Comparison of ENCODE assay signal across 27 cellular contexts in the genomic region with DNA sequence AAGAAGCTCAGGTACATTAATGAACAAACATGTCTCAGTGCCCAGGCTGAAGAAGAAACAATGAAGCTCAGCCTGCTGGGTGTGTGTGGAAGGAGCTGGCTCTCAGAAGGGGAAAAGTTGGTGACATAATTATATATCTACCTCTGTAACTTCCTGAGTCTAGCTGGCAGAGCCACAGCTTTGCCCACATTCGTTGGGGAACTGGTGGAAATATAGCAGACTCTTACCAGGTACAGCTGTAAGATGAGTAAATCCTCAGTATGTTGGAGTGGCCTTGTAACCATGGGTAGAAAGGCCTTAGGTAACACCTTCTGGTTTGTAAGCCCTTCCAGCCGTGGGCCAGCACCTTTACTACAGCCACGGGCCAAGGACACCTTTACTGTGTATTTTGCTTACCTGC. TPM values are rescaled to one million over a fixed set of nuclear protein-coding genes. Genes with fewer than 3 reads are reported as not detected.
DNase-seq lines count a peak whose midpoint lies in the region; ATAC-seq, FAIRE-seq and TF ChIP-seq lines count a peak whose summit lies in the region.
"Had no signal": no experiment of that assay in that cellular context is flagged by ENCODE, and none has a peak within 500 bp of the region (broad histone marks: within the 10 kb centered on the region; RNA-seq: fewer than 3 reads in every experiment).

No MANE protein-coding gene starts in this region.

- peak overlapping the region; percentile 64 for H3K4me2 ChIP-seq in A549

- H3K4me1 ChIP-seq in A549 (peaks cover 55% of the 10 kb centered on the region), adipocyte (ENCODE audit: control insufficient read depth, insufficient read depth, low read length) (peaks cover 49% of the 10 kb centered on the region), mucosa of descending colon (ENCODE audit: low read depth) (no peaks in the 10 kb centered on the region)

- no peaks in the 10 kb centered on the region for H3K27me3 ChIP-seq in HL-60 (ENCODE audit: insufficient read depth, poor library complexity, severe bottlenecking)
- no peaks in the 10 kb centered on the region for H3K27me3 ChIP-seq in adipocyte (replicated peaks; ENCODE audit: control insufficient read depth, insufficient read depth, low read length)
- H3K27me3 ChIP-seq: tibial artery had no signal

- CTCF ChIA-PET in A549 (lab: Yijun Ruan, JAX), result interaction anchor here (1.0 to 1.4 kb wide), 2 partner anchors 24 to 67 kb away, joined by 3 read pairs; no protein-coding TSS in a partner anchor

- intact Hi-C loops in mucosa of descending colon (cut with DNase I, micrococcal nuclease), result no loop called here

- no peak for TF ChIP-seq EP300 in A549 (IDR thresholded peaks at IDR 0.05)

- 65% methylated on average over 3 of the region's 3 CpGs for WGBS in A549 (ENCODE audit: missing lambda C conversion rate)

- ATAC-seq in A549 (no peak), mucosa of descending colon (peak; percentile 14), GM18858 (IDR thresholded peaks at IDR 0.05; ENCODE audit: unreplicated experiment) (no peak), HG03095 (IDR thresholded peaks at IDR 0.05; ENCODE audit: unreplicated experiment) (no peak)

- POLR2A ChIA-PET in A549 (lab: Yijun Ruan, JAX), result interaction anchor here (5.3 kb wide), 1 partner anchor 30 kb away, joined by 38 read pairs; a partner anchor contains a TSS

- no peak for TF ChIP-seq RAD21 in A549 (conservative IDR thresholded peaks at IDR 0.05 in 1 of 2, IDR thresholded peaks at IDR 0.05 in 1 of 2)

- no peak for FAIRE-seq in A549 (lab: Jason Lieb, UNC)
- FAIRE-seq: GM12891 had no signal

- DNase-seq in A549 (ENCODE audit: low read depth in 1 of 2, low spot score in 1 of 2), result no peak
- DNase-seq in HL-60 (ENCODE audit: low read depth in 1 of 2, low spot score in 1 of 2), result peak; percentile 77 to 80
- DNase-seq in adipocyte (ENCODE audit: low read depth), result no peak
- no peak for DNase-seq in mucosa of descending colon
- DNase-seq in NCI-H187 treated with DMSO at 0.1 percent for 48 hours (lab: John Stamatoyannopoulos, UW), result no peak
- no peak for DNase-seq in activated gamma-delta T cell treated with Interleukin-2 at 50 U/mL for 16 hours
- DNase-seq: activated B cell treated with CpG ODN at 0.5 μM for 24 hours; activated CD4-positive, alpha-beta memory T cell treated with anti-CD3 and anti-CD28 coated beads for 36 hours; activated T-cell treated with anti-CD3 and anti-CD28 coated beads for 4 hours; anterior cingulate cortex; Calu3; central memory CD4-positive, alpha-beta T cell; DND-41; H7; naive B cell; NCI-H1105 treated with DMSO at 0.1 percent for 48 hours; NCI-H2081 treated with DMSO at 0.1 percent for 48 hours; NCI-H774; nucleus accumbens; stimulated activated CD4-positive, alpha-beta T cell treated with anti-CD3 and anti-CD28 coated beads, Interleukin-12 subunit alpha, Interleukin-12 subunit beta, amount 100 ng/mL, for 4 hours; stimulated activated CD4-positive, alpha-beta T cell treated with anti-CD3 and anti-CD28 coated beads, Interleukin-4, amount 100 ng/mL, for 4 hours had no signal

- H3K9me3 ChIP-seq in A549 (no peaks in the 10 kb centered on the region), adipocyte (ENCODE audit: control insufficient read depth, low read length) (no peaks in the 10 kb centered on the region), mucosa of descending colon (no peaks in the 10 kb centered on the region)
- H3K9me3 ChIP-seq: tibial artery had no signal

- TF ChIP-seq CTCF in A549 (IDR thresholded peaks at IDR 0.05), result no peak
- no peak for TF ChIP-seq CTCF in HL-60 (IDR thresholded peaks at IDR 0.05; ENCODE audit: insufficient read depth, low read length)
- no peak for TF ChIP-seq CTCF in mucosa of descending colon (IDR thresholded peaks at IDR 0.05)

- peak overlapping the region; percentile 8 for H3K9ac ChIP-seq in adipocyte (ENCODE audit: low read length)

- H3K36me3 ChIP-seq in adipocyte (ENCODE audit: control insufficient read depth, insufficient read depth, low read length, severe bottlenecking) (no peaks in the 10 kb centered on the region), mucosa of descending colon (ENCODE audit: low read depth) (no peaks in the 10 kb centered on the region)
- H3K36me3 ChIP-seq: tibial artery had no signal

- no peak for TF ChIP-seq POLR2A in A549 (IDR thresholded peaks at IDR 0.05; ENCODE audit: low read length)

- no peak overlapping the region for H3K4me3 ChIP-seq in A549
- H3K4me3 ChIP-seq in HL-60 (replicated peaks; ENCODE audit: insufficient read depth, low read length), result no peak overlapping the region
- H3K4me3 ChIP-seq in adipocyte (ENCODE audit: low read length), result peak overlapping the region; percentile 12
- no peak overlapping the region for H3K4me3 ChIP-seq in mucosa of descending colon
- H3K4me3 ChIP-seq: tibial artery had no signal

- H3K27ac ChIP-seq in A549 (peak overlapping the region; percentile 82 to 86), HL-60 (replicated peaks) (peak overlapping the region; percentile 57)
- H3K27ac ChIP-seq: C4-2B, epithelial cell of prostate, tibial artery had no signal

TF ChIP-seq in A549, 52 proteins besides CTCF, POLR2A, EP300 and RAD21:
- TF ChIP-seq, protein P1, sequence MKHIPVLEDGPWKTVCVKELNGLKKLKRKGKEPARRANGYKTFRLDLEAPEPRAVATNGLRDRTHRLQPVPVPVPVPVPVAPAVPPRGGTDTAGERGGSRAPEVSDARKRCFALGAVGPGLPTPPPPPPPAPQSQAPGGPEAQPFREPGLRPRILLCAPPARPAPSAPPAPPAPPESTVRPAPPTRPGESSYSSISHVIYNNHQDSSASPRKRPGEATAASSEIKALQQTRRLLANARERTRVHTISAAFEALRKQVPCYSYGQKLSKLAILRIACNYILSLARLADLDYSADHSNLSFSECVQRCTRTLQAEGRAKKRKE (CRISPR knock-in tag; IDR thresholded peaks at IDR 0.05; ENCODE audit: low read depth), result no peak
- TF ChIP-seq NPAS2 (CRISPR knock-in tag; IDR thresholded peaks at IDR 0.05; ENCODE audit: borderline replicate concordance), result no peak
- no peak for TF ChIP-seq ESRRA (IDR thresholded peaks at IDR 0.05; ENCODE audit: borderline replicate concordance, low read length)
- TF ChIP-seq, protein P2, sequence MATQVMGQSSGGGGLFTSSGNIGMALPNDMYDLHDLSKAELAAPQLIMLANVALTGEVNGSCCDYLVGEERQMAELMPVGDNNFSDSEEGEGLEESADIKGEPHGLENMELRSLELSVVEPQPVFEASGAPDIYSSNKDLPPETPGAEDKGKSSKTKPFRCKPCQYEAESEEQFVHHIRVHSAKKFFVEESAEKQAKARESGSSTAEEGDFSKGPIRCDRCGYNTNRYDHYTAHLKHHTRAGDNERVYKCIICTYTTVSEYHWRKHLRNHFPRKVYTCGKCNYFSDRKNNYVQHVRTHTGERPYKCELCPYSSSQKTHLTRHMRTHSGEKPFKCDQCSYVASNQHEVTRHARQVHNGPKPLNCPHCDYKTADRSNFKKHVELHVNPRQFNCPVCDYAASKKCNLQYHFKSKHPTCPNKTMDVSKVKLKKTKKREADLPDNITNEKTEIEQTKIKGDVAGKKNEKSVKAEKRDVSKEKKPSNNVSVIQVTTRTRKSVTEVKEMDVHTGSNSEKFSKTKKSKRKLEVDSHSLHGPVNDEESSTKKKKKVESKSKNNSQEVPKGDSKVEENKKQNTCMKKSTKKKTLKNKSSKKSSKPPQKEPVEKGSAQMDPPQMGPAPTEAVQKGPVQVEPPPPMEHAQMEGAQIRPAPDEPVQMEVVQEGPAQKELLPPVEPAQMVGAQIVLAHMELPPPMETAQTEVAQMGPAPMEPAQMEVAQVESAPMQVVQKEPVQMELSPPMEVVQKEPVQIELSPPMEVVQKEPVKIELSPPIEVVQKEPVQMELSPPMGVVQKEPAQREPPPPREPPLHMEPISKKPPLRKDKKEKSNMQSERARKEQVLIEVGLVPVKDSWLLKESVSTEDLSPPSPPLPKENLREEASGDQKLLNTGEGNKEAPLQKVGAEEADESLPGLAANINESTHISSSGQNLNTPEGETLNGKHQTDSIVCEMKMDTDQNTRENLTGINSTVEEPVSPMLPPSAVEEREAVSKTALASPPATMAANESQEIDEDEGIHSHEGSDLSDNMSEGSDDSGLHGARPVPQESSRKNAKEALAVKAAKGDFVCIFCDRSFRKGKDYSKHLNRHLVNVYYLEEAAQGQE (IDR thresholded peaks at IDR 0.05), result no peak
- no peak for TF ChIP-seq CBX8 (IDR thresholded peaks at IDR 0.05)
- TF ChIP-seq, protein P3, sequence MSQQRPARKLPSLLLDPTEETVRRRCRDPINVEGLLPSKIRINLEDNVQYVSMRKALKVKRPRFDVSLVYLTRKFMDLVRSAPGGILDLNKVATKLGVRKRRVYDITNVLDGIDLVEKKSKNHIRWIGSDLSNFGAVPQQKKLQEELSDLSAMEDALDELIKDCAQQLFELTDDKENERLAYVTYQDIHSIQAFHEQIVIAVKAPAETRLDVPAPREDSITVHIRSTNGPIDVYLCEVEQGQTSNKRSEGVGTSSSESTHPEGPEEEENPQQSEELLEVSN (IDR thresholded peaks at IDR 0.05; ENCODE audit: borderline replicate concordance, low read depth), result no peak
- TF ChIP-seq TFCP2L1 (CRISPR knock-in tag; IDR thresholded peaks at IDR 0.05), result no peak
- TF ChIP-seq, protein P4, sequence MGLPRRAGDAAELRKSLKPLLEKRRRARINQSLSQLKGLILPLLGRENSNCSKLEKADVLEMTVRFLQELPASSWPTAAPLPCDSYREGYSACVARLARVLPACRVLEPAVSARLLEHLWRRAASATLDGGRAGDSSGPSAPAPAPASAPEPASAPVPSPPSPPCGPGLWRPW (IDR thresholded peaks at IDR 0.05), result no peak
- TF ChIP-seq HDAC2 (IDR thresholded peaks at IDR 0.05), result no peak
- no peak for TF ChIP-seq MYC (IDR thresholded peaks at IDR 0.05; ENCODE audit: borderline replicate concordance, low read length)
- TF ChIP-seq GATA3 (IDR thresholded peaks at IDR 0.05; ENCODE audit: borderline replicate concordance), result no peak
- no peak for TF ChIP-seq SMC3 (IDR thresholded peaks at IDR 0.05)
- TF ChIP-seq POLR2AphosphoS2 (conservative IDR thresholded peaks at IDR 0.05; ENCODE audit: low read length), result no peak
- no peak for TF ChIP-seq KDM5A (IDR thresholded peaks at IDR 0.05)
TF ChIP-seq in A549: peak in this region for 0.

RNA-seq across cellular contexts. Expression of a gene that starts 29.9 kb away (rescaled TPM):
- polyA plus RNA-seq in A549 (2011; rRNA removed), result 27.2 and 28.3 TPM in 2 replicates
- polyA plus RNA-seq in A549 (2012; cell fraction: cytosol; rRNA removed), result 6.1 and 8.8 TPM in 2 replicates
- polyA plus RNA-seq in A549 (2012; cell fraction: nucleus; rRNA removed), result 7.5 and 12.5 TPM in 2 replicates
- 25.6 to 38.2 TPM (median 37.8 TPM) in 3 replicates for polyA plus RNA-seq in A549 (2017; fragmentation: RNase III; extraction: RNeasy Plus Mini Kit Qiagen cat#74134 plus additional on column Dnase treatment)
- polyA minus RNA-seq in A549 (2011; rRNA and poly(A)+ RNA removed), result 16.0 and 26.3 TPM in 2 replicates
- total RNA-seq in mucosa of descending colon, result 100 to 1,000 TPM in 2 of 3 donors, 10 to 100 TPM in 1; 99.9 to 261 (median 102) TPM

Comparison
In these comparisons a context has a peak if more than half of its experiments do, and no peak if none do; other contexts are left out.
1. DNase-seq: peak in HL-60 (2 of 2); none in A549 (0 of 2), adipocyte (single experiment), mucosa of descending colon (0 of 3), NCI-H187 treated with DMSO at 0.1 percent for 48 hours (single experiment) and activated gamma-delta T cell treated with Interleukin-2 at 50 U/mL for 16 hours (single experiment).